In the genomic region with DNA sequence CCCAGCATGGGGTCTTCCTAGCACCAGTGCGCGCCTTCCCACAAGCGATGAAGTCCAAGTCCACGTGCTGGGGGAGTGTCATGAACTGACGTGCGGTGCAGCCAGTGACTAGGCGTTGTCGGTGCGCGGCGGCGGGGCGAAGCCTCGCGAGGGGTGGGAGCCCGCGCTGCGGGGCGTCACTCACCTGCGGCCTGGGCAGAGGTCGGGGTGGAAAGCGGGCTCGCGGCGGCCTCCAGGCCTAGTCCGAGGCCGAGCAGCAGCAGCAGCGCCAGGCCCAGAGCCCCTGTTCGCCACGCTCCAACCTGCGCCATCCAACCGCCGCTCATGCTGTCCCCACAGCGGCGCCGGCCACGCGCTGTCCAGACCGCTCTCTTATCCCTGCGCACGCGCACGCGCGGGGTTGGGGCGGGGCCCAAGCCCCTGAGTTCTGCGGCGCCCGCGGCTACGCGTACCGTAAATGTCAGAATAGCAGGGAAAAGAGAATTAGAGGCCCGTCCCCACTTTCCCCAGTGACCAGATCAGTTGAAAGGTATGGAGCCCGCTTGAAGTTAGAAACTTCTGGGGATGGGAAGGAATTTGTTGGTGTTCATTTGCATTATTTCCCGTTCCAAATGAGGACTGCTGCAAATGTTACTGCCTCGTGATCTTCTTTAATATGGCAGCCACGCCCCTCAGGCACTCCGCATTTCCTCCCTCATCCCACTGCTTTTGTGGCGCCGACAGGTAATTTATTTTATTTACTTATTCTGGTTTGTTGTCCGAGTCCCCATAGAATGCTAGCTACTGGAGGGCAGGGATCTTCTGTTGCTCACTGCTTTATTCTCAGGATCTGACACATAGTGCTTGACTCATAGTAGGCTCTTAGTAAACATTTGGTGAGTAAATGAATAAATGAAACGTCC, we compare ENCODE assay signal across 8 cellular contexts. TPM values are rescaled to one million over a fixed set of nuclear protein-coding genes. Genes with fewer than 3 reads are reported as not detected.
A peak's percentile ranks its signal among the peaks of the same experiment; 100 is the strongest.
DNase-seq lines count a peak whose midpoint lies in the region; ATAC-seq lines count a peak whose summit lies in the region.

CD320 (minus strand) TSS at position 394 of the 902 bp plus-strand sequence; CDS start at position 326, 68 bp downstream.

- H3K9ac ChIP-seq in BLaER1: peak within 1 kb of the TSS; percentile 93

- ATAC-seq in GM19328 (IDR thresholded peaks at IDR 0.05; ENCODE audit: unreplicated experiment) (peak; percentile 86), HG03571 (IDR thresholded peaks at IDR 0.05; ENCODE audit: unreplicated experiment) (peak; percentile 66)
- peak; percentile 94 for ATAC-seq in activated CD8-positive, alpha-beta T cell treated with anti-CD3 and anti-CD28 coated beads, Interleukin-2, amount 10 ng/mL, durations not matched to agents 7 days and 5 days

- H3K9me3 Mint-ChIP-seq in activated CD8-positive, alpha-beta T cell treated with anti-CD3 and anti-CD28 coated beads, Interleukin-2, amount 10 ng/mL, durations not matched to agents 7 days and 5 days (ENCODE audit: insufficient read depth): no peaks in the 10 kb centered on the region

- H3K4me3 Mint-ChIP-seq in activated CD8-positive, alpha-beta T cell treated with anti-CD3 and anti-CD28 coated beads, Interleukin-2, amount 10 ng/mL, durations not matched to agents 7 days and 5 days: peak within 1 kb of the TSS; percentile 96

- peaks cover 40% of the 10 kb centered on the region for H4K20me1 ChIP-seq in BLaER1

- peak within 1 kb of the TSS; percentile 97 for H3K27ac Mint-ChIP-seq in activated CD8-positive, alpha-beta T cell treated with anti-CD3 and anti-CD28 coated beads, Interleukin-2, amount 10 ng/mL, durations not matched to agents 7 days and 5 days

- POLR2A ChIA-PET in activated CD8-positive, alpha-beta T cell treated with anti-CD3 and anti-CD28 coated beads, Interleukin-2, amount 10 ng/mL, durations not matched to agents 7 days and 5 days (lab: Charles Lee): interaction anchor here (1.0 kb wide), 1 partner anchor 13 kb away, joined by 3 read pairs; the partner anchor contains the start of genes NDUFA7 and RPS28

- peaks cover 75% of the 10 kb centered on the region for H3K36me3 ChIP-seq in BLaER1

- peak within 1 kb of the TSS; percentile 82 for H3K4me3 ChIP-seq in BLaER1

- peaks cover 39% of the 10 kb centered on the region for H3K4me1 Mint-ChIP-seq in activated CD8-positive, alpha-beta T cell treated with anti-CD3 and anti-CD28 coated beads, Interleukin-2, amount 10 ng/mL, durations not matched to agents 7 days and 5 days (ENCODE audit: low read depth)

- peaks cover 55% of the 10 kb centered on the region for H3K4me1 ChIP-seq in BLaER1

- H3K4me2 ChIP-seq in BLaER1: peak within 1 kb of the TSS; percentile 93

- H3K36me3 Mint-ChIP-seq in activated CD8-positive, alpha-beta T cell treated with anti-CD3 and anti-CD28 coated beads, Interleukin-2, amount 10 ng/mL, durations not matched to agents 7 days and 5 days (ENCODE audit: low read depth): peaks cover 32% of the 10 kb centered on the region

- DNase-seq in NCI-H82 treated with DMSO at 0.1 percent for 48 hours (lab: John Stamatoyannopoulos, UW; ENCODE audit: unreplicated experiment) (peak; percentile 59), lung microvascular endothelial cell (ENCODE audit: low read depth in 2 of 2) (peak; percentile 91 to 93)
- peak; percentile 91 for DNase-seq in activated CD8-positive, alpha-beta T cell treated with anti-CD3 and anti-CD28 coated beads, Interleukin-2, amount 10 ng/mL, durations not matched to agents 7 days and 5 days
- peak; percentile 70 for DNase-seq in effector CD8-positive, alpha-beta T cell (lab: John Stamatoyannopoulos, UW)
- peak; percentile 75 to 87 (median 76) for DNase-seq in stimulated activated CD4-positive, alpha-beta T cell treated with anti-CD3 and anti-CD28 coated beads, TNF-alpha, amount 100 ng/mL, for 24 hours (ENCODE audit: low read depth in 3 of 3)

- no peaks in the 10 kb centered on the region for H3K9me3 ChIP-seq in BLaER1

- H3K27me3 Mint-ChIP-seq in activated CD8-positive, alpha-beta T cell treated with anti-CD3 and anti-CD28 coated beads, Interleukin-2, amount 10 ng/mL, durations not matched to agents 7 days and 5 days (ENCODE audit: low read depth): no peaks in the 10 kb centered on the region

- H3K27me3 ChIP-seq in BLaER1: no peaks in the 10 kb centered on the region

- CTCF ChIA-PET in activated CD8-positive, alpha-beta T cell treated with anti-CD3 and anti-CD28 coated beads, Interleukin-2, amount 10 ng/mL, durations not matched to agents 7 days and 5 days (lab: Charles Lee): no interaction called here

- peak within 1 kb of the TSS; percentile 96 for H3K27ac ChIP-seq in BLaER1

RNA-seq across cellular contexts. Expression of gene CD320, which starts in this region (rescaled TPM):
- 10 to 100 TPM; 54.6 to 55.0 TPM for total RNA-seq in activated CD8-positive, alpha-beta T cell treated with anti-CD3 and anti-CD28 coated beads, Interleukin-2, amount 10 ng/mL, durations not matched to agents 7 days and 5 days
- total RNA-seq in lung microvascular endothelial cell: 22.9 and 24.4 TPM in 2 replicates

Comparison
In these comparisons a context has a peak if more than half of its experiments do, and no peak if none do; other contexts are left out.
1. Peak in every context shown above with its lines: DNase-seq, ATAC-seq, H3K4me3 ChIP-seq and H3K27ac ChIP-seq.